In the genomic region with DNA sequence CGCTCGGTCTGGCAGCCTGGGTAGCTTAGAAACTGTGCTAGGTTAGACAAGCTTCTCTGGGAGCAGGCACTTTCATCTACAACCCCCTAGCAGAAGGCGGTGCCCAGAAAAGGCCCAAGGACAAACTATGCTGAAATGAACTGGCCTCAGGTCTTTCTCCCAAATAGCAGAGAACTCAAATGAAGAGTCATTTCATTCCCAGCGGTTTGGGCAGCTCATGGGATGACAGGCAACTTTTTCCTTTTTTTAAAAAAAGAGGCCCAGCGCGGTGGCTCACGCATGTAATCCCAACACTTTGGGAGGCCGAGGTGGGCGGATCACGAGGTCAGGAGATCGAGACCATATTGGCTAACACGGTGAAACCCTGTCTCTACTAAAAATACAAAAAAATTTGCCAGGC, we compare ENCODE assay signal across 13 cellular contexts. TPM values are rescaled to one million over a fixed set of nuclear protein-coding genes. Genes with fewer than 3 reads are reported as not detected.
DNase-seq lines count a peak whose midpoint lies in the region; ATAC-seq and TF ChIP-seq lines count a peak whose summit lies in the region.
"Had no signal": no experiment of that assay in that cellular context is flagged by ENCODE, and none has a peak within 500 bp of the region (broad histone marks: within the 10 kb centered on the region; RNA-seq: fewer than 3 reads in every experiment).

No MANE protein-coding gene starts in this region.

- H3K4me3 ChIP-seq in right atrium auricular region (no peak overlapping the region), right lobe of liver (no peak overlapping the region), upper lobe of left lung (peak overlapping the region in 1 of 4 donors; percentile 75), WERI-Rb-1 (ENCODE audit: low read depth, low read length) (no peak overlapping the region)

- no peak for DNase-seq in right atrium auricular region (ENCODE audit: low spot score)
- no peak for DNase-seq in left ventricle myocardium superior
- DNase-seq in activated CD8-positive, alpha-beta T cell treated with anti-CD3 and anti-CD28 coated beads, Interleukin-2, amount 10 ng/mL, durations not matched to agents 7 days and 5 days, result no peak
- DNase-seq in right lobe of liver, result no peak
- no peak for DNase-seq in upper lobe of left lung
- no peak for DNase-seq in WERI-Rb-1
- no peak for DNase-seq in NCI-H1694 treated with DMSO at 0.1 percent for 48 hours (lab: John Stamatoyannopoulos, UW)
- DNase-seq: activated gamma-delta T cell treated with Interleukin-2 at 50 U/mL for 16 hours, BE2C, H7, NCI-H187, retina had no signal

- H3K36me3 Mint-ChIP-seq in activated CD8-positive, alpha-beta T cell treated with anti-CD3 and anti-CD28 coated beads, Interleukin-2, amount 10 ng/mL, durations not matched to agents 7 days and 5 days (ENCODE audit: low read depth), result peaks cover 36% of the 10 kb centered on the region

- no peaks in the 10 kb centered on the region for H3K27me3 ChIP-seq in right atrium auricular region
- H3K27me3 ChIP-seq in right lobe of liver, result no peaks in the 10 kb centered on the region
- no peaks in the 10 kb centered on the region for H3K27me3 ChIP-seq in upper lobe of left lung
- no peaks in the 10 kb centered on the region for H3K27me3 ChIP-seq in WERI-Rb-1 (ENCODE audit: insufficient read depth, low read depth, severe bottlenecking)
- H3K27me3 ChIP-seq: BE2C had no signal

- intact Hi-C loops in left ventricle myocardium superior (cut with micrococcal nuclease), result loop anchor here (10.0 kb wide), 2 partner anchors 63 to 143 kb away; no protein-coding TSS in a partner anchor
- intact Hi-C loops in right lobe of liver (cut with DNase I), result loop anchor here (5.0 to 10.0 kb wide), 3 partner anchors 63 to 145 kb away; no protein-coding TSS in a partner anchor

- H3K36me3 ChIP-seq in right atrium auricular region, result no peaks in the 10 kb centered on the region
- no peaks in the 10 kb centered on the region for H3K36me3 ChIP-seq in right lobe of liver
- no peaks in the 10 kb centered on the region for H3K36me3 ChIP-seq in upper lobe of left lung
- peaks cover 16% of the 10 kb centered on the region for H3K36me3 ChIP-seq in WERI-Rb-1
- H3K36me3 ChIP-seq: BE2C had no signal

- H3K9me3 Mint-ChIP-seq in activated CD8-positive, alpha-beta T cell treated with anti-CD3 and anti-CD28 coated beads, Interleukin-2, amount 10 ng/mL, durations not matched to agents 7 days and 5 days (ENCODE audit: insufficient read depth), result no peaks in the 10 kb centered on the region

- TF ChIP-seq EP300 in upper lobe of left lung (IDR thresholded peaks at IDR 0.05), result no peak

- H3K4me1 Mint-ChIP-seq in activated CD8-positive, alpha-beta T cell treated with anti-CD3 and anti-CD28 coated beads, Interleukin-2, amount 10 ng/mL, durations not matched to agents 7 days and 5 days (ENCODE audit: low read depth), result peaks cover 64% of the 10 kb centered on the region

- TF ChIP-seq CTCF in right atrium auricular region (IDR thresholded peaks at IDR 0.05) (no peak), right lobe of liver (IDR thresholded peaks at IDR 0.05) (no peak), upper lobe of left lung (IDR thresholded peaks at IDR 0.05) (no peak), WERI-Rb-1 (IDR thresholded peaks at IDR 0.05; ENCODE audit: low read depth, low read length) (no peak)

- H3K4me3 Mint-ChIP-seq in activated CD8-positive, alpha-beta T cell treated with anti-CD3 and anti-CD28 coated beads, Interleukin-2, amount 10 ng/mL, durations not matched to agents 7 days and 5 days, result peak overlapping the region; percentile 62

- no peaks in the 10 kb centered on the region for H3K27me3 Mint-ChIP-seq in activated CD8-positive, alpha-beta T cell treated with anti-CD3 and anti-CD28 coated beads, Interleukin-2, amount 10 ng/mL, durations not matched to agents 7 days and 5 days (ENCODE audit: low read depth)

- CTCF ChIA-PET in activated CD8-positive, alpha-beta T cell treated with anti-CD3 and anti-CD28 coated beads, Interleukin-2, amount 10 ng/mL, durations not matched to agents 7 days and 5 days (lab: Charles Lee), result interaction anchor here (0.8 to 2.1 kb wide), 4 partner anchors 10 to 95 kb away, joined by 3 to 8 read pairs (median 3); no protein-coding TSS in a partner anchor

- POLR2A ChIA-PET in activated CD8-positive, alpha-beta T cell treated with anti-CD3 and anti-CD28 coated beads, Interleukin-2, amount 10 ng/mL, durations not matched to agents 7 days and 5 days (lab: Charles Lee), result interaction anchor here (1.2 kb wide), 1 partner anchor 8 kb away, joined by 4 read pairs; no protein-coding TSS in a partner anchor

- H3K27ac ChIP-seq in right atrium auricular region, result peak overlapping the region; percentile 29 to 71
- H3K27ac ChIP-seq in right lobe of liver, result peak overlapping the region in 2 of 3 donors; percentile 59 to 82
- H3K27ac ChIP-seq in upper lobe of left lung, result peak overlapping the region; percentile 81 to 97 (median 86)
- no peak overlapping the region for H3K27ac ChIP-seq in WERI-Rb-1

- H3K9me3 ChIP-seq in right atrium auricular region (no peaks in the 10 kb centered on the region), right lobe of liver (no peaks in the 10 kb centered on the region), upper lobe of left lung (no peaks in the 10 kb centered on the region), WERI-Rb-1 (ENCODE audit: severe bottlenecking) (no peaks in the 10 kb centered on the region)
- H3K9me3 ChIP-seq: BE2C had no signal

- peak overlapping the region; percentile 95 for H3K27ac Mint-ChIP-seq in activated CD8-positive, alpha-beta T cell treated with anti-CD3 and anti-CD28 coated beads, Interleukin-2, amount 10 ng/mL, durations not matched to agents 7 days and 5 days

- no peak for TF ChIP-seq POLR2A in right lobe of liver (IDR thresholded peaks at IDR 0.05)
- TF ChIP-seq POLR2A in upper lobe of left lung (IDR thresholded peaks at IDR 0.05), result no peak

- 85% methylated on average over 12 of the region's 12 CpGs for WGBS in right lobe of liver (ENCODE audit: insufficient coverage, low coverage, low lambda C conversion rate, missing lambda C conversion rate)
- WGBS in upper lobe of left lung, 2 donors, result 89 to 92% methylated on average over 12 of the region's 12 CpGs

- ATAC-seq in left ventricle myocardium superior, result no peak
- no peak for ATAC-seq in activated CD8-positive, alpha-beta T cell treated with anti-CD3 and anti-CD28 coated beads, Interleukin-2, amount 10 ng/mL, durations not matched to agents 7 days and 5 days
- no peak for ATAC-seq in right lobe of liver
- ATAC-seq in upper lobe of left lung (ENCODE audit: low FRiP score in 2 of 2), result no peak
- ATAC-seq in GM18907 (IDR thresholded peaks at IDR 0.05; ENCODE audit: unreplicated experiment), result no peak

- peaks cover 0 to 67% of the 10 kb centered on the region in 2 donors for H3K4me1 ChIP-seq in right atrium auricular region
- peaks cover 0 to 52% (median 38%) of the 10 kb centered on the region in 4 donors for H3K4me1 ChIP-seq in right lobe of liver
- H3K4me1 ChIP-seq in upper lobe of left lung, result peaks cover 60 to 73% (median 64%) of the 10 kb centered on the region in 4 donors

RNA-seq across cellular contexts. Expression of a gene that starts 2.5 kb away (rescaled TPM):
- total RNA-seq in right atrium auricular region (10 to 100 TPM; 59.5 to 65.1 TPM), left ventricle myocardium superior (156 TPM), right lobe of liver (10 to 100 TPM; 22.9 to 53.6 (median 30.2) TPM), upper lobe of left lung (100 to 1,000 TPM in 2 of 6 donors, 10 to 100 TPM in 4; 82.8 to 161 (median 96.8) TPM)
- total RNA-seq in activated CD8-positive, alpha-beta T cell treated with anti-CD3 and anti-CD28 coated beads, Interleukin-2, amount 10 ng/mL, durations not matched to agents 7 days and 5 days, result 100 to 1,000 TPM; 128 TPM
